18 cellular contexts compared by ENCODE assay signal in the genomic region with DNA sequence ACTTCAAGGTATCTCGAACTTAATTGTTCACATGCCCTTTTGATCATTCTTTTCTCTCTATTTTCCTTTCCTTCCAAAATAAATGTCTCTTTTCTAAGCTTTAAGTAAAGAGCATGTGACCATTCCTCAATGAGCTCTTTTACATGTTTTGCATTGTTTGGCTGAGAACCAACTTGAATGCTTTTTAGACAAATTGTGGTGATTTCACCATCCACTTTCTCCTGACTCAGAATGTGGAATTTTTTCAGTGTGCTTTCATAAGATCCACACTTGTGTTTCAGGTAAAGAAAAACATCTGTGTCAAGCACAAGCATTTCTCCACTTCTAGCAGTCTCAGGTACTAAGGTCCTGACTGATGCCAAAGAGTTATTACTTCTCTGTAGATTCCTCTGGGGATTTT. TPM values are rescaled to one million over a fixed set of nuclear protein-coding genes. Genes with fewer than 3 reads are reported as not detected.
DNase-seq lines count a peak whose midpoint lies in the region; ATAC-seq and TF ChIP-seq lines count a peak whose summit lies in the region.
"Had no signal": no experiment of that assay in that cellular context is flagged by ENCODE, and none has a peak within 500 bp of the region (broad histone marks: within the 10 kb centered on the region; RNA-seq: fewer than 3 reads in every experiment).

No MANE protein-coding gene starts in this region.

- no peaks in the 10 kb centered on the region for H3K9me3 ChIP-seq in trophoblast cell (ENCODE audit: insufficient read depth, low read depth, low read length)

- TF ChIP-seq CTCF in epithelial cell of proximal tubule (conservative IDR thresholded peaks at IDR 0.05; ENCODE audit: low read depth, low read length) (no peak), GM10248 (IDR thresholded peaks at IDR 0.05; ENCODE audit: control extremely low read depth, extremely low read depth, low read depth, missing control alignments) (no peak)

- H3K36me3 ChIP-seq in trophoblast cell (ENCODE audit: control insufficient read depth in 1 of 2, insufficient read depth in 2 of 2, low read length in 2 of 2) = no peaks in the 10 kb centered on the region

- no peak overlapping the region for H3K4me2 ChIP-seq in trophoblast cell (ENCODE audit: low read length)

- no peaks in the 10 kb centered on the region for H3K79me1 ChIP-seq in trophoblast cell (ENCODE audit: low read length)

- H2BK120ac ChIP-seq in trophoblast cell (ENCODE audit: insufficient read depth, low read length, poor library complexity) = no peak overlapping the region

- H3K4me1 ChIP-seq in trophoblast cell (ENCODE audit: control insufficient read depth in 1 of 2, insufficient read depth in 2 of 2, low read length in 2 of 2) = no peaks in the 10 kb centered on the region
- H3K4me1 ChIP-seq: esophagus squamous epithelium had no signal

- H3K79me2 ChIP-seq in trophoblast cell (ENCODE audit: control insufficient read depth, insufficient read depth, low read length, poor library complexity) = no peaks in the 10 kb centered on the region

- CTCF ChIA-PET in GM10248 (lab: Yijun Ruan, JAX) = interaction anchor here (1.0 to 2.3 kb wide), 2 partner anchors 12 to 15 kb away, joined by 3 to 15 read pairs; no protein-coding TSS in a partner anchor

- no peak overlapping the region for H3K14ac ChIP-seq in trophoblast cell (ENCODE audit: low read length)

- H3K4me3 ChIP-seq in epithelial cell of proximal tubule (ENCODE audit: low read depth, low read length) = no peak overlapping the region
- no peak overlapping the region for H3K4me3 ChIP-seq in trophoblast cell (ENCODE audit: low read depth, low read length)
- H3K4me3 ChIP-seq: esophagus squamous epithelium had no signal

- H2BK5ac ChIP-seq in trophoblast cell (ENCODE audit: low read depth, low read length, poor library complexity) = no peak overlapping the region

- no peak overlapping the region for H4K8ac ChIP-seq in trophoblast cell (ENCODE audit: low read depth, low read length)

- no peak overlapping the region for H2AK5ac ChIP-seq in trophoblast cell (ENCODE audit: low read length)

- no peak for ATAC-seq in stimulated activated naive CD8-positive, alpha-beta T cell treated with anti-CD3 and anti-CD28 coated beads, Interleukin-15, Interleukin-2, amounts not matched to agents 100 U/mL and 50 U/mL, for 24 hours
- no peak for ATAC-seq in HG03354 (IDR thresholded peaks at IDR 0.05; ENCODE audit: poor library complexity, severe bottlenecking, unreplicated experiment)
- ATAC-seq: activated T-helper 17 cell treated with anti-CD3 and anti-CD28 coated beads, Interleukin-2, amount 50 U/mL, for 72 hours; naive thymus-derived CD8-positive, alpha-beta T cell had no signal

- H4K91ac ChIP-seq in trophoblast cell (ENCODE audit: low read depth, low read length) = no peak overlapping the region

- H4K12ac ChIP-seq in trophoblast cell (ENCODE audit: low read depth, low read length) = no peak overlapping the region

- DNase-seq in EH (ENCODE audit: low read depth) = peak; percentile 87
- peak; percentile 2 for DNase-seq in SK-MEL-5 (ENCODE audit: low read depth, low spot score)
- DNase-seq in epithelial cell of proximal tubule (ENCODE audit: low read depth) = peak; percentile 36
- DNase-seq in trophoblast cell = peak; percentile 19 to 88
- no peak for DNase-seq in stimulated activated naive CD8-positive, alpha-beta T cell treated with anti-CD3 and anti-CD28 coated beads, Interleukin-15, Interleukin-2, amounts not matched to agents 100 U/mL and 50 U/mL, for 24 hours
- DNase-seq in GM10248 (ENCODE audit: extremely low spot score) = no peak
- no peak for DNase-seq in NCI-H2081 treated with DMSO at 0.1 percent for 48 hours (lab: John Stamatoyannopoulos, UW)
- DNase-seq: activated CD8-positive, alpha-beta memory T cell treated with anti-CD3 and anti-CD28 coated beads for 24 hours; esophagus squamous epithelium; naive thymus-derived CD8-positive, alpha-beta T cell; NCI-H1092 treated with DMSO at 0.1 percent for 48 hours; NCI-H82; substantia nigra; T-helper 1 cell had no signal

- in situ Hi-C loops in SK-MEL-5 (cut with HindIII; ENCODE audit: low pct_unique_long_range_greater_than_20kb, low sequenced_read_pairs) = no loop called here

- no peak overlapping the region for H3K23ac ChIP-seq in trophoblast cell (ENCODE audit: low read length)

- H2BK12ac ChIP-seq in trophoblast cell (ENCODE audit: low read length) = no peak overlapping the region

- H3K18ac ChIP-seq in trophoblast cell (ENCODE audit: low read length) = no peak overlapping the region

- H3K27me3 ChIP-seq in trophoblast cell (ENCODE audit: insufficient read depth, low read length) = no peaks in the 10 kb centered on the region
- H3K27me3 ChIP-seq: esophagus squamous epithelium had no signal

- H3K9ac ChIP-seq in trophoblast cell (ENCODE audit: low read length) = no peak overlapping the region

- POLR2A ChIA-PET in GM10248 (lab: Yijun Ruan, JAX) = no interaction called here

- no peak overlapping the region for H2AFZ ChIP-seq in trophoblast cell (ENCODE audit: insufficient read depth, low read length, poor library complexity)

- peak overlapping the region; percentile 0 for H3K27ac ChIP-seq in trophoblast cell (ENCODE audit: low read depth, low read length)
- H3K27ac ChIP-seq: esophagus squamous epithelium, RWPE1 had no signal

- no peak overlapping the region for H3K4ac ChIP-seq in trophoblast cell (ENCODE audit: low read depth, low read length)

- no CpG with 5 or more reads among the region's 1 CpG for WGBS in trophoblast cell (ENCODE audit: extremely low coverage, insufficient coverage, insufficient read length)

RNA-seq across cellular contexts. Expression of gene RBM43, which starts 10.7 kb away (rescaled TPM):
- total RNA-seq in SK-MEL-5 (2014; rRNA removed; shearing (Covaris generic)) = 4.9 and 5.8 TPM in 2 replicates
- 4.8 and 4.9 TPM in 2 replicates for polyA plus RNA-seq in SK-MEL-5 (2015; cell fraction: cytosol; rRNA removed)
- polyA plus RNA-seq in SK-MEL-5 (2015; cell fraction: nucleus; rRNA removed) = 2.9 and 4.5 TPM in 2 replicates
- total RNA-seq in epithelial cell of proximal tubule = 0.87 and 0.98 TPM in 2 replicates
- polyA plus RNA-seq in trophoblast cell (2013) = 0.83 and 1.0 TPM in 2 replicates

RNA-seq across cellular contexts. Expression of gene NMI, which starts 38.5 kb away (rescaled TPM):
- 1.7 and 2.2 TPM in 2 replicates for total RNA-seq in SK-MEL-5 (2014; rRNA removed; shearing (Covaris generic))
- polyA plus RNA-seq in SK-MEL-5 (2015; cell fraction: cytosol; rRNA removed) = 2.2 and 3.1 TPM in 2 replicates
- polyA plus RNA-seq in SK-MEL-5 (2015; cell fraction: nucleus; rRNA removed) = 0.87 and 3.1 TPM in 2 replicates
- 16.2 and 26.8 TPM in 2 replicates for total RNA-seq in epithelial cell of proximal tubule
- polyA plus RNA-seq in trophoblast cell (2013) = 3.6 and 4.0 TPM in 2 replicates
- total RNA-seq: G401 had no signal

Comparison
In these comparisons a context has a peak if more than half of its experiments do, and no peak if none do; other contexts are left out.
1. DNase-seq: peak in EH (single experiment), SK-MEL-5 (single experiment), epithelial cell of proximal tubule (single experiment) and trophoblast cell (2 of 2); none in stimulated activated naive CD8-positive, alpha-beta T cell treated with anti-CD3 and anti-CD28 coated beads, Interleukin-15, Interleukin-2, amounts not matched to agents 100 U/mL and 50 U/mL, for 24 hours (single experiment), GM10248 (single experiment) and NCI-H2081 treated with DMSO at 0.1 percent for 48 hours (single experiment).